24 cellular contexts compared by ENCODE assay signal in genomic region chr7:11247545-11247944, GRCh38.
"Had no signal": no experiment of that assay in that cellular context is flagged by ENCODE, and none has a peak within 500 bp of the region (broad histone marks: within the 10 kb centered on the region; RNA-seq: fewer than 3 reads in every experiment).

No MANE protein-coding gene starts in this region.

- H3K9me3 ChIP-seq: colonic mucosa, esophagus muscularis mucosa, esophagus squamous epithelium, gastrocnemius medialis, gastroesophageal sphincter, heart left ventricle, heart right ventricle had no signal

- H3K4me1 ChIP-seq: colonic mucosa, esophagus muscularis mucosa, esophagus squamous epithelium, foreskin keratinocyte, gastrocnemius medialis, gastroesophageal sphincter, heart left ventricle, heart right ventricle had no signal

- H3K27me3 ChIP-seq: colonic mucosa, dorsolateral prefrontal cortex, esophagus muscularis mucosa, esophagus squamous epithelium, foreskin keratinocyte, gastrocnemius medialis, gastroesophageal sphincter, heart left ventricle, heart right ventricle had no signal

- H3K36me3 ChIP-seq: colonic mucosa, esophagus muscularis mucosa, esophagus squamous epithelium, gastrocnemius medialis, gastroesophageal sphincter, heart left ventricle, heart right ventricle had no signal

- H3K4me3 ChIP-seq: colonic mucosa, coronary artery, dorsolateral prefrontal cortex, esophagus muscularis mucosa, esophagus squamous epithelium, gastrocnemius medialis, gastroesophageal sphincter, heart left ventricle, heart right ventricle had no signal

- H3K27ac ChIP-seq: colonic mucosa, coronary artery, dorsolateral prefrontal cortex, epithelial cell of prostate, esophagus muscularis mucosa, esophagus squamous epithelium, foreskin keratinocyte, gastrocnemius medialis, gastroesophageal sphincter, heart left ventricle, heart right ventricle had no signal

- ATAC-seq: effector memory CD8-positive, alpha-beta T cell; esophagus mucosa; foreskin keratinocyte; gastrocnemius medialis; gastroesophageal sphincter; heart left ventricle; heart right ventricle had no signal

- DNase-seq: colonic mucosa; cortex of kidney; dermis blood vessel endothelial cell; dorsolateral prefrontal cortex; effector CD4-positive, alpha-beta T cell; effector CD8-positive, alpha-beta T cell; effector memory CD4-positive, alpha-beta T cell; effector memory CD8-positive, alpha-beta T cell; endodermal cell; erythroblast; esophagus squamous epithelium; foreskin fibroblast; foreskin keratinocyte; foreskin melanocyte; gastrocnemius medialis; glutamatergic neuron; head of caudate nucleus; heart left ventricle; heart right ventricle had no signal
